ENCODE assay signal across 1 cellular context in the genomic region with DNA sequence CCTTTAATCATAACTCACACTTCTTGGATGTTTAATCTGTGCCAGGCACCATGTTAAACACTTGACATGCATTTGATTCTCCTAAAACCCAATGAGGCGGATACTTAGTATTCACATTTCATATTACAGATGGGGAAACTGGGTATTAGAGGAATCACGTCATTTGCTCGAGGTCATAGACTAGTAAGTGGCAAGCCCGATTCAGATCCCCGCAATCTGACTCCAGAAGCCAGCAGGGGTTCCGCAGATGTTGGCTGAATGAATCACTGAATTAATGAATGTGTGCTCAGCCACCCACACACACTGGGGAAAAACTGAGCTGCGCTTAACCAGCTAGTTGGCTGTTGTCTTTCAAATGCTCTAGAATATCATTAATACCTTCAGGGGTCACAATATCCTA.
TF ChIP-seq lines count a peak whose summit lies in the region.

No MANE protein-coding gene starts in this region.

TF ChIP-seq in HEK293, 187 proteins besides CTCF, POLR2A, EP300 and RAD21 (continued from another document and continues in another):
- TF ChIP-seq, protein P1, sequence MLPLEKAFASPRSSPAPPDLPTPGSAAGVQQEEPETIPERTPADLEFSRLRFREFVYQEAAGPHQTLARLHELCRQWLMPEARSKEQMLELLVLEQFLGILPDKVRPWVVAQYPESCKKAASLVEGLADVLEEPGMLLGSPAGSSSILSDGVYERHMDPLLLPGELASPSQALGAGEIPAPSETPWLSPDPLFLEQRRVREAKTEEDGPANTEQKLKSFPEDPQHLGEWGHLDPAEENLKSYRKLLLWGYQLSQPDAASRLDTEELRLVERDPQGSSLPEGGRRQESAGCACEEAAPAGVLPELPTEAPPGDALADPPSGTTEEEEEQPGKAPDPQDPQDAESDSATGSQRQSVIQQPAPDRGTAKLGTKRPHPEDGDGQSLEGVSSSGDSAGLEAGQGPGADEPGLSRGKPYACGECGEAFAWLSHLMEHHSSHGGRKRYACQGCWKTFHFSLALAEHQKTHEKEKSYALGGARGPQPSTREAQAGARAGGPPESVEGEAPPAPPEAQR (tag by site-specific recombination; IDR thresholded peaks at IDR 0.05), result no peak
- TF ChIP-seq ZNF366 (tag by site-specific recombination; conservative IDR thresholded peaks at IDR 0.05), result no peak
- TF ChIP-seq, protein P2, sequence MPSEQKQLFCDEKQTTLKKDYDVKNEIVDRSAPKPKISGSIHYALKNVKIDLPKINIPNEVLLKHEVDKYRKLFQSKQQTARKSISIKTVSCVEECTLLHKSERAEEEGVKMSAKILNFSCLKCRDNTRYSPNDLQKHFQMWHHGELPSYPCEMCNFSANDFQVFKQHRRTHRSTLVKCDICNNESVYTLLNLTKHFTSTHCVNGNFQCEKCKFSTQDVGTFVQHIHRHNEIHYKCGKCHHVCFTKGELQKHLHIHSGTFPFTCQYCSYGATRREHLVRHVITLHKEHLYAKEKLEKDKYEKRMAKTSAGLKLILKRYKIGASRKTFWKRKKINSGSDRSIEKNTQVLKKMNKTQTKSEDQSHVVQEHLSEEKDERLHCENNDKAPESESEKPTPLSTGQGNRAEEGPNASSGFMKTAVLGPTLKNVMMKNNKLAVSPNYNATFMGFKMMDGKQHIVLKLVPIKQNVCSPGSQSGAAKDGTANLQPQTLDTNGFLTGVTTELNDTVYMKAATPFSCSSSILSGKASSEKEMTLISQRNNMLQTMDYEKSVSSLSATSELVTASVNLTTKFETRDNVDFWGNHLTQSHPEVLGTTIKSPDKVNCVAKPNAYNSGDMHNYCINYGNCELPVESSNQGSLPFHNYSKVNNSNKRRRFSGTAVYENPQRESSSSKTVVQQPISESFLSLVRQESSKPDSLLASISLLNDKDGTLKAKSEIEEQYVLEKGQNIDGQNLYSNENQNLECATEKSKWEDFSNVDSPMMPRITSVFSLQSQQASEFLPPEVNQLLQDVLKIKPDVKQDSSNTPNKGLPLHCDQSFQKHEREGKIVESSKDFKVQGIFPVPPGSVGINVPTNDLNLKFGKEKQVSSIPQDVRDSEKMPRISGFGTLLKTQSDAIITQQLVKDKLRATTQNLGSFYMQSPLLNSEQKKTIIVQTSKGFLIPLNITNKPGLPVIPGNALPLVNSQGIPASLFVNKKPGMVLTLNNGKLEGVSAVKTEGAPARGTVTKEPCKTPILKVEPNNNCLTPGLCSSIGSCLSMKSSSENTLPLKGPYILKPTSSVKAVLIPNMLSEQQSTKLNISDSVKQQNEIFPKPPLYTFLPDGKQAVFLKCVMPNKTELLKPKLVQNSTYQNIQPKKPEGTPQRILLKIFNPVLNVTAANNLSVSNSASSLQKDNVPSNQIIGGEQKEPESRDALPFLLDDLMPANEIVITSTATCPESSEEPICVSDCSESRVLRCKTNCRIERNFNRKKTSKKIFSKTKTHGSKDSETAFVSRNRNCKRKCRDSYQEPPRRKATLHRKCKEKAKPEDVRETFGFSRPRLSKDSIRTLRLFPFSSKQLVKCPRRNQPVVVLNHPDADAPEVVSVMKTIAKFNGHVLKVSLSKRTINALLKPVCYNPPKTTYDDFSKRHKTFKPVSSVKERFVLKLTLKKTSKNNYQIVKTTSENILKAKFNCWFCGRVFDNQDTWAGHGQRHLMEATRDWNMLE (tag by site-specific recombination; conservative IDR thresholded peaks at IDR 0.05; ENCODE audit: low read depth), result no peak
- peak; percentile 75 for TF ChIP-seq PRDM6 (tag by site-specific recombination; IDR thresholded peaks at IDR 0.05)
- TF ChIP-seq PRDM10 (tag by site-specific recombination; IDR thresholded peaks at IDR 0.05), result no peak
- TF ChIP-seq BCL11A (tag by site-specific recombination; IDR thresholded peaks at IDR 0.05; ENCODE audit: low read depth), result peak; percentile 83; the same call in 1 of the 2 replicates
- no peak for TF ChIP-seq ZNF785 (tag by site-specific recombination; IDR thresholded peaks at IDR 0.05)
- TF ChIP-seq FEZF1 (tag by site-specific recombination; IDR thresholded peaks at IDR 0.05), result peak; percentile 82
- TF ChIP-seq SCRT2 (tag by site-specific recombination; IDR thresholded peaks at IDR 0.05), result no peak
- peak; percentile 74 for TF ChIP-seq ZBTB20 (tag by site-specific recombination; IDR thresholded peaks at IDR 0.05)
- no peak for TF ChIP-seq ZNF571 (tag by site-specific recombination; IDR thresholded peaks at IDR 0.05)
- TF ChIP-seq ZNF837 (tag by site-specific recombination; IDR thresholded peaks at IDR 0.05), result no peak
- no peak for TF ChIP-seq ZNF768 (tag by site-specific recombination; IDR thresholded peaks at IDR 0.05)
- TF ChIP-seq ZIC2 (tag by site-specific recombination; IDR thresholded peaks at IDR 0.05), result no peak
- TF ChIP-seq KLF1 (tag by site-specific recombination; IDR thresholded peaks at IDR 0.05), result no peak
- TF ChIP-seq ZFP3 (tag by site-specific recombination; IDR thresholded peaks at IDR 0.05; ENCODE audit: low read depth), result no peak
- peak; percentile 80 for TF ChIP-seq TSHZ1 (tag by site-specific recombination; IDR thresholded peaks at IDR 0.05; ENCODE audit: borderline replicate concordance)
- TF ChIP-seq, protein P3, sequence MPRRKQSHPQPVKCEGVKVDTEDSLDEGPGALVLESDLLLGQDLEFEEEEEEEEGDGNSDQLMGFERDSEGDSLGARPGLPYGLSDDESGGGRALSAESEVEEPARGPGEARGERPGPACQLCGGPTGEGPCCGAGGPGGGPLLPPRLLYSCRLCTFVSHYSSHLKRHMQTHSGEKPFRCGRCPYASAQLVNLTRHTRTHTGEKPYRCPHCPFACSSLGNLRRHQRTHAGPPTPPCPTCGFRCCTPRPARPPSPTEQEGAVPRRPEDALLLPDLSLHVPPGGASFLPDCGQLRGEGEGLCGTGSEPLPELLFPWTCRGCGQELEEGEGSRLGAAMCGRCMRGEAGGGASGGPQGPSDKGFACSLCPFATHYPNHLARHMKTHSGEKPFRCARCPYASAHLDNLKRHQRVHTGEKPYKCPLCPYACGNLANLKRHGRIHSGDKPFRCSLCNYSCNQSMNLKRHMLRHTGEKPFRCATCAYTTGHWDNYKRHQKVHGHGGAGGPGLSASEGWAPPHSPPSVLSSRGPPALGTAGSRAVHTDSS (tag by site-specific recombination; IDR thresholded peaks at IDR 0.05), result no peak
- peak; percentile 51; the same call in 1 of the 2 replicates for TF ChIP-seq ZBTB6 (tag by site-specific recombination; IDR thresholded peaks at IDR 0.05)
- no peak for TF ChIP-seq ZNF555 (tag by site-specific recombination; conservative IDR thresholded peaks at IDR 0.05)
- no peak for TF ChIP-seq ZNF433 (tag by site-specific recombination; IDR thresholded peaks at IDR 0.05; ENCODE audit: low read depth)
- TF ChIP-seq ZNF394 (tag by site-specific recombination; IDR thresholded peaks at IDR 0.05; ENCODE audit: borderline replicate concordance), result no peak
- no peak for TF ChIP-seq GLIS1 (tag by site-specific recombination; IDR thresholded peaks at IDR 0.05)
- TF ChIP-seq OSR2 (tag by site-specific recombination; IDR thresholded peaks at IDR 0.05), result peak; percentile 69
- TF ChIP-seq, protein P4, sequence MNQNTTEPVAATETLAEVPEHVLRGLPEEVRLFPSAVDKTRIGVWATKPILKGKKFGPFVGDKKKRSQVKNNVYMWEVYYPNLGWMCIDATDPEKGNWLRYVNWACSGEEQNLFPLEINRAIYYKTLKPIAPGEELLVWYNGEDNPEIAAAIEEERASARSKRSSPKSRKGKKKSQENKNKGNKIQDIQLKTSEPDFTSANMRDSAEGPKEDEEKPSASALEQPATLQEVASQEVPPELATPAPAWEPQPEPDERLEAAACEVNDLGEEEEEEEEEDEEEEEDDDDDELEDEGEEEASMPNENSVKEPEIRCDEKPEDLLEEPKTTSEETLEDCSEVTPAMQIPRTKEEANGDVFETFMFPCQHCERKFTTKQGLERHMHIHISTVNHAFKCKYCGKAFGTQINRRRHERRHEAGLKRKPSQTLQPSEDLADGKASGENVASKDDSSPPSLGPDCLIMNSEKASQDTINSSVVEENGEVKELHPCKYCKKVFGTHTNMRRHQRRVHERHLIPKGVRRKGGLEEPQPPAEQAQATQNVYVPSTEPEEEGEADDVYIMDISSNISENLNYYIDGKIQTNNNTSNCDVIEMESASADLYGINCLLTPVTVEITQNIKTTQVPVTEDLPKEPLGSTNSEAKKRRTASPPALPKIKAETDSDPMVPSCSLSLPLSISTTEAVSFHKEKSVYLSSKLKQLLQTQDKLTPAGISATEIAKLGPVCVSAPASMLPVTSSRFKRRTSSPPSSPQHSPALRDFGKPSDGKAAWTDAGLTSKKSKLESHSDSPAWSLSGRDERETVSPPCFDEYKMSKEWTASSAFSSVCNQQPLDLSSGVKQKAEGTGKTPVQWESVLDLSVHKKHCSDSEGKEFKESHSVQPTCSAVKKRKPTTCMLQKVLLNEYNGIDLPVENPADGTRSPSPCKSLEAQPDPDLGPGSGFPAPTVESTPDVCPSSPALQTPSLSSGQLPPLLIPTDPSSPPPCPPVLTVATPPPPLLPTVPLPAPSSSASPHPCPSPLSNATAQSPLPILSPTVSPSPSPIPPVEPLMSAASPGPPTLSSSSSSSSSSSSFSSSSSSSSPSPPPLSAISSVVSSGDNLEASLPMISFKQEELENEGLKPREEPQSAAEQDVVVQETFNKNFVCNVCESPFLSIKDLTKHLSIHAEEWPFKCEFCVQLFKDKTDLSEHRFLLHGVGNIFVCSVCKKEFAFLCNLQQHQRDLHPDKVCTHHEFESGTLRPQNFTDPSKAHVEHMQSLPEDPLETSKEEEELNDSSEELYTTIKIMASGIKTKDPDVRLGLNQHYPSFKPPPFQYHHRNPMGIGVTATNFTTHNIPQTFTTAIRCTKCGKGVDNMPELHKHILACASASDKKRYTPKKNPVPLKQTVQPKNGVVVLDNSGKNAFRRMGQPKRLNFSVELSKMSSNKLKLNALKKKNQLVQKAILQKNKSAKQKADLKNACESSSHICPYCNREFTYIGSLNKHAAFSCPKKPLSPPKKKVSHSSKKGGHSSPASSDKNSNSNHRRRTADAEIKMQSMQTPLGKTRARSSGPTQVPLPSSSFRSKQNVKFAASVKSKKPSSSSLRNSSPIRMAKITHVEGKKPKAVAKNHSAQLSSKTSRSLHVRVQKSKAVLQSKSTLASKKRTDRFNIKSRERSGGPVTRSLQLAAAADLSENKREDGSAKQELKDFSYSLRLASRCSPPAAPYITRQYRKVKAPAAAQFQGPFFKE (tag by site-specific recombination; IDR thresholded peaks at IDR 0.05; ENCODE audit: borderline replicate concordance), result no peak
- TF ChIP-seq ZEB2 (tag by site-specific recombination; IDR thresholded peaks at IDR 0.05), result peak; percentile 95
